11 cellular contexts compared by ENCODE assay signal in genomic region chr1:49842596-49842995, GRCh38.
"Had no signal": no experiment of that assay in that cellular context is flagged by ENCODE, and none has a peak within 500 bp of the region (broad histone marks: within the 10 kb centered on the region; RNA-seq: fewer than 3 reads in every experiment).

No MANE protein-coding gene starts in this region.

- H3K4me2 ChIP-seq: GM23338 had no signal

- H3K9me3 ChIP-seq: HAP-1 had no signal

- DNase-seq: GM23248, GOT3, H7, H9, HCEC 1CT, HFFc6 had no signal

- H3K27ac ChIP-seq: GM23248 had no signal

- FAIRE-seq: H1, H54 had no signal

- H3K4me3 ChIP-seq: GM23248, GM23338, HAP-1 had no signal

- H2AFZ ChIP-seq: GM23248, GM23338 had no signal

- H3K4me3 Mint-ChIP-seq: GM23338, H9, HFFc6 had no signal

- H3K27ac Mint-ChIP-seq: GM23338, H9, HFFc6 had no signal

- H3K4me1 Mint-ChIP-seq: GM23338, H9 had no signal

- H3K9ac ChIP-seq: GM23248 had no signal

- H3K36me3 ChIP-seq: HAP-1 had no signal

- ATAC-seq: GM23338, HCT116 had no signal

- H3K4me1 ChIP-seq: HAP-1 had no signal
